ENCODE assay signal across 1 cellular context in the genomic region with DNA sequence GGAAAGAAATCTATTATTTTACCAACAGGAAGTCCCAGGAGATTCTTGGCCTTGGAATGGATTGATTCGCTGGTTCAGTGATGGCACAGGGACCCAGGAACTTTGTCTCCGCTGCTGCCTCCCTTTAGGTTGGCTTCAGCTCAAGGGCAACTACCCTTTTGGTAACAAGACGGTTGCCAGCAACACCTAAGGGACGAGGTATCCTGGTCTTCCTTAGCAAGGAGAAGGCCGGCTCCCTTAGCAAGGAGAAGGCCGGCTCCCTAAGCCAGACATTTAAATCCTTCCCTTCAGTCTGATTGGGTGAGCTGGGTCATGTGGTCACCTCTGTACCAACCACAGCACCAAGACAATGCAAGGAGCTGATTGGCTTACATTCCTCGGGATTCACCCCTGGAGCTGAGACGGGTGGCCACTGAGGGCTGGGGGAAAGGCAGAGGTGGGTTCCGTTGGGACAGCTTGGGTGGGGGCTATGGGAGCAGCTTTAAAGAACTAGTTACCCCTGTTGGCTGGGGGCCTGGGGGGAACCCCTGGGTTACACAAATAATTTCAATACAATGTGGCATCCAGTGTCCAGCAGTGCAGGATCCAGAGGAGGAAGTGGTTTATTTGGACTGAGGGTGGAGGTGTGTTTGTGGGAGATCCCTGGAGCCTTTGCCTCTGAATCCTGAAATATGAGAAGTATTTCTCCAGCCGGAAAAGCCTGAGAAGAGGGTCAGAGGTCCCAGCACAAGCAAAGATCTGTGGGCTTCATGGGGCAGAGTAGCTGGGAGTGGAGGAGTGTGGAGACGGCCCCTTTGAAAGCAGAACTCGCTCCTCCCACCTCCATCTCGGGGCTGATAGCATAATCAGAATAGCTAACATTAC.
TF ChIP-seq lines count a peak whose summit lies in the region.

No MANE protein-coding gene starts in this region.

TF ChIP-seq in WTC11, 78 proteins besides CTCF, POLR2A, EP300 and RAD21 (continued from another document):
- TF ChIP-seq, protein P1, sequence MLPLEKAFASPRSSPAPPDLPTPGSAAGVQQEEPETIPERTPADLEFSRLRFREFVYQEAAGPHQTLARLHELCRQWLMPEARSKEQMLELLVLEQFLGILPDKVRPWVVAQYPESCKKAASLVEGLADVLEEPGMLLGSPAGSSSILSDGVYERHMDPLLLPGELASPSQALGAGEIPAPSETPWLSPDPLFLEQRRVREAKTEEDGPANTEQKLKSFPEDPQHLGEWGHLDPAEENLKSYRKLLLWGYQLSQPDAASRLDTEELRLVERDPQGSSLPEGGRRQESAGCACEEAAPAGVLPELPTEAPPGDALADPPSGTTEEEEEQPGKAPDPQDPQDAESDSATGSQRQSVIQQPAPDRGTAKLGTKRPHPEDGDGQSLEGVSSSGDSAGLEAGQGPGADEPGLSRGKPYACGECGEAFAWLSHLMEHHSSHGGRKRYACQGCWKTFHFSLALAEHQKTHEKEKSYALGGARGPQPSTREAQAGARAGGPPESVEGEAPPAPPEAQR (CRISPR knock-in tag; IDR thresholded peaks at IDR 0.05): no peak
- TF ChIP-seq, protein P2, sequence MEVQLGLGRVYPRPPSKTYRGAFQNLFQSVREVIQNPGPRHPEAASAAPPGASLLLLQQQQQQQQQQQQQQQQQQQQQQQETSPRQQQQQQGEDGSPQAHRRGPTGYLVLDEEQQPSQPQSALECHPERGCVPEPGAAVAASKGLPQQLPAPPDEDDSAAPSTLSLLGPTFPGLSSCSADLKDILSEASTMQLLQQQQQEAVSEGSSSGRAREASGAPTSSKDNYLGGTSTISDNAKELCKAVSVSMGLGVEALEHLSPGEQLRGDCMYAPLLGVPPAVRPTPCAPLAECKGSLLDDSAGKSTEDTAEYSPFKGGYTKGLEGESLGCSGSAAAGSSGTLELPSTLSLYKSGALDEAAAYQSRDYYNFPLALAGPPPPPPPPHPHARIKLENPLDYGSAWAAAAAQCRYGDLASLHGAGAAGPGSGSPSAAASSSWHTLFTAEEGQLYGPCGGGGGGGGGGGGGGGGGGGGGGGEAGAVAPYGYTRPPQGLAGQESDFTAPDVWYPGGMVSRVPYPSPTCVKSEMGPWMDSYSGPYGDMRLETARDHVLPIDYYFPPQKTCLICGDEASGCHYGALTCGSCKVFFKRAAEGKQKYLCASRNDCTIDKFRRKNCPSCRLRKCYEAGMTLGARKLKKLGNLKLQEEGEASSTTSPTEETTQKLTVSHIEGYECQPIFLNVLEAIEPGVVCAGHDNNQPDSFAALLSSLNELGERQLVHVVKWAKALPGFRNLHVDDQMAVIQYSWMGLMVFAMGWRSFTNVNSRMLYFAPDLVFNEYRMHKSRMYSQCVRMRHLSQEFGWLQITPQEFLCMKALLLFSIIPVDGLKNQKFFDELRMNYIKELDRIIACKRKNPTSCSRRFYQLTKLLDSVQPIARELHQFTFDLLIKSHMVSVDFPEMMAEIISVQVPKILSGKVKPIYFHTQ (CRISPR knock-in tag; IDR thresholded peaks at IDR 0.05): no peak
- TF ChIP-seq FOXP1 (CRISPR knock-in tag; IDR thresholded peaks at IDR 0.05; ENCODE audit: borderline replicate concordance): no peak
- TF ChIP-seq NFYB (CRISPR knock-in tag; conservative IDR thresholded peaks at IDR 0.05; ENCODE audit: low read depth): peak; percentile 92
- no peak for TF ChIP-seq ZNF219 (CRISPR knock-in tag; IDR thresholded peaks at IDR 0.05; ENCODE audit: borderline replicate concordance)
- TF ChIP-seq OVOL2 (CRISPR knock-in tag; IDR thresholded peaks at IDR 0.05; ENCODE audit: borderline replicate concordance): no peak
- no peak for TF ChIP-seq SMAD4 (CRISPR knock-in tag; IDR thresholded peaks at IDR 0.05)
- no peak for TF ChIP-seq NFATC4 (CRISPR knock-in tag; IDR thresholded peaks at IDR 0.05)
- no peak for TF ChIP-seq MXD4 (CRISPR knock-in tag; IDR thresholded peaks at IDR 0.05; ENCODE audit: borderline replicate concordance)
- TF ChIP-seq PRRX2 (CRISPR knock-in tag; IDR thresholded peaks at IDR 0.05): no peak
- no peak for TF ChIP-seq GABPB1 (CRISPR knock-in tag; IDR thresholded peaks at IDR 0.05)
- no peak for TF ChIP-seq ZNF671 (CRISPR knock-in tag; IDR thresholded peaks at IDR 0.05)
- TF ChIP-seq, protein P3, sequence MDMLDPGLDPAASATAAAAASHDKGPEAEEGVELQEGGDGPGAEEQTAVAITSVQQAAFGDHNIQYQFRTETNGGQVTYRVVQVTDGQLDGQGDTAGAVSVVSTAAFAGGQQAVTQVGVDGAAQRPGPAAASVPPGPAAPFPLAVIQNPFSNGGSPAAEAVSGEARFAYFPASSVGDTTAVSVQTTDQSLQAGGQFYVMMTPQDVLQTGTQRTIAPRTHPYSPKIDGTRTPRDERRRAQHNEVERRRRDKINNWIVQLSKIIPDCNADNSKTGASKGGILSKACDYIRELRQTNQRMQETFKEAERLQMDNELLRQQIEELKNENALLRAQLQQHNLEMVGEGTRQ (CRISPR knock-in tag; IDR thresholded peaks at IDR 0.05): peak; percentile 94
- TF ChIP-seq, protein P4, sequence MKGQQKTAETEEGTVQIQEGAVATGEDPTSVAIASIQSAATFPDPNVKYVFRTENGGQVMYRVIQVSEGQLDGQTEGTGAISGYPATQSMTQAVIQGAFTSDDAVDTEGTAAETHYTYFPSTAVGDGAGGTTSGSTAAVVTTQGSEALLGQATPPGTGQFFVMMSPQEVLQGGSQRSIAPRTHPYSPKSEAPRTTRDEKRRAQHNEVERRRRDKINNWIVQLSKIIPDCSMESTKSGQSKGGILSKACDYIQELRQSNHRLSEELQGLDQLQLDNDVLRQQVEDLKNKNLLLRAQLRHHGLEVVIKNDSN (CRISPR knock-in tag; IDR thresholded peaks at IDR 0.05): peak; percentile 90
- no peak for TF ChIP-seq ELF4 (CRISPR knock-in tag; IDR thresholded peaks at IDR 0.05; ENCODE audit: low read depth)
- TF ChIP-seq CBFB (CRISPR knock-in tag; IDR thresholded peaks at IDR 0.05; ENCODE audit: low read depth): no peak
- no peak for TF ChIP-seq ATF1 (CRISPR knock-in tag; IDR thresholded peaks at IDR 0.05)
- no peak for TF ChIP-seq ZNF263 (CRISPR knock-in tag; IDR thresholded peaks at IDR 0.05; ENCODE audit: low read depth)
- TF ChIP-seq NR2C2 (CRISPR knock-in tag; IDR thresholded peaks at IDR 0.05): no peak
- TF ChIP-seq ZNF396 (CRISPR knock-in tag; IDR thresholded peaks at IDR 0.05; ENCODE audit: borderline replicate concordance): no peak
- no peak for TF ChIP-seq ZNF317 (CRISPR knock-in tag; IDR thresholded peaks at IDR 0.05; ENCODE audit: borderline replicate concordance, low read depth)
TF ChIP-seq in WTC11: peak in this region for 3.
